Comparison of ENCODE assay signal across 1 cellular context in the genomic region with DNA sequence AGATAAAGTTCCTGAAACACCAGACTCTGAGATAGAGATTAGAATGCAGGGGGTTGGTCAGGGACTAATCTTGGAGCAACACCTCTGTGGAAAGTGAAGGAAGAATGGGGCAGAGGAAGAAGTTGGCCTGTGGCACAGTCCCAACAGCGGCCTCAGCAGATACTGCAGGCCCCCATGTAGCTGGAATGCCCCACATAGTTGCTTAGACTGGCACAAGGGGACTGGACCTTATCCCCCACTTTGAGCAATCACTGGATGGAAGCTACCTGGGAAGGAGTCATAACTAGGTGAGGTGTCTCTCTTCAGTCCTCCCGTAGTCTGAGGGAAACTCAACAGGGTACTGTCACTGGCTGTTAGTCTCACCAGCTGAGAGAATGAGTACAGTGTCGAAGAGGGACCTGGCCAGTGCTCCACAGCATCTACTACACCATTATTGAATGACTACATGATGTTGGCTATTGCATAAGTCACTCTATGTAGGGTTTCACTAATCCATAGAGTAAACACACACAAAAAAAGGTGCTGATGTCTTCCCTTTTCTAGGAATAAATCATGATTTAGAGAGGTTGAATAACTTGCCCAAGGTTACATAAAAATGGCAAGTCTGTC.
TF ChIP-seq lines count a peak whose summit lies in the region.

No MANE protein-coding gene starts in this region.

TF ChIP-seq in HepG2, 621 proteins besides CTCF, POLR2A, EP300 and RAD21 (continued from another document and continues in another):
- TF ChIP-seq, protein P1, sequence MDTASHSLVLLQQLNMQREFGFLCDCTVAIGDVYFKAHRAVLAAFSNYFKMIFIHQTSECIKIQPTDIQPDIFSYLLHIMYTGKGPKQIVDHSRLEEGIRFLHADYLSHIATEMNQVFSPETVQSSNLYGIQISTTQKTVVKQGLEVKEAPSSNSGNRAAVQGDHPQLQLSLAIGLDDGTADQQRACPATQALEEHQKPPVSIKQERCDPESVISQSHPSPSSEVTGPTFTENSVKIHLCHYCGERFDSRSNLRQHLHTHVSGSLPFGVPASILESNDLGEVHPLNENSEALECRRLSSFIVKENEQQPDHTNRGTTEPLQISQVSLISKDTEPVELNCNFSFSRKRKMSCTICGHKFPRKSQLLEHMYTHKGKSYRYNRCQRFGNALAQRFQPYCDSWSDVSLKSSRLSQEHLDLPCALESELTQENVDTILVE (CRISPR knock-in tag; IDR thresholded peaks at IDR 0.05) = peak; percentile 81
- TF ChIP-seq ZNF749 (CRISPR knock-in tag; IDR thresholded peaks at IDR 0.05; ENCODE audit: borderline replicate concordance) (no peak; the same call in 1 of the 2 replicates), EHMT2 (IDR thresholded peaks at IDR 0.05; ENCODE audit: borderline replicate concordance, low read depth, low read length) (no peak; the same call in 1 of the 2 replicates), ZNF430 (CRISPR knock-in tag; IDR thresholded peaks at IDR 0.05) (no peak), ZNF121 (CRISPR knock-in tag; IDR thresholded peaks at IDR 0.05) (no peak), IRF2 (CRISPR knock-in tag; IDR thresholded peaks at IDR 0.05) (peak; percentile 68; the same call in 1 of the 2 replicates), U2AF1 (optimal IDR thresholded peaks at IDR 0.05; ENCODE audit: low read depth, low read length) (no peak), KMT2B (CRISPR knock-in tag; IDR thresholded peaks at IDR 0.05) (0 out of 2 replicates have a peak, but pooled peaks have one; percentile 40), JARID2 (CRISPR knock-in tag; IDR thresholded peaks at IDR 0.05; ENCODE audit: insufficient replicate concordance) (no peak), MEF2D (CRISPR knock-in tag; IDR thresholded peaks at IDR 0.05) (no peak), DMAP1 (CRISPR knock-in tag; IDR thresholded peaks at IDR 0.05) (no peak), ZNF343 (CRISPR knock-in tag; IDR thresholded peaks at IDR 0.05) (no peak), ZNF101 (CRISPR knock-in tag; IDR thresholded peaks at IDR 0.05; ENCODE audit: borderline replicate concordance, low read depth) (no peak), HMGXB4 (CRISPR knock-in tag; IDR thresholded peaks at IDR 0.05; ENCODE audit: borderline replicate concordance in 1 of 2, low read depth in 1 of 2) (peak in 1 of 2 experiments; percentile 29; a peak in 1 of 4 replicates), ZMAT5 (CRISPR knock-in tag; IDR thresholded peaks at IDR 0.05; ENCODE audit: borderline replicate concordance, low read depth) (no peak), TSC22D2 (CRISPR knock-in tag; IDR thresholded peaks at IDR 0.05; ENCODE audit: borderline replicate concordance) (no peak), SUZ12 (IDR thresholded peaks at IDR 0.05; ENCODE audit: low read depth, low read length) (no peak), ZSCAN12 (CRISPR knock-in tag; IDR thresholded peaks at IDR 0.05) (no peak), NFYB (CRISPR knock-in tag; IDR thresholded peaks at IDR 0.05) (no peak), MAF1 (CRISPR knock-in tag; IDR thresholded peaks at IDR 0.05; ENCODE audit: borderline replicate concordance) (no peak), ATRX (CRISPR knock-in tag; IDR thresholded peaks at IDR 0.05; ENCODE audit: borderline replicate concordance) (no peak), SNRNP70 (IDR thresholded peaks at IDR 0.05; ENCODE audit: low read depth, low read length) (no peak), PHF5A (CRISPR knock-in tag; IDR thresholded peaks at IDR 0.05; ENCODE audit: low read depth, unreplicated experiment) (no peak), NFKB2 (CRISPR knock-in tag; IDR thresholded peaks at IDR 0.05; ENCODE audit: borderline replicate concordance) (no peak), ZNF484 (CRISPR knock-in tag; IDR thresholded peaks at IDR 0.05; ENCODE audit: borderline replicate concordance, low read depth) (no peak), SETDB1 (CRISPR knock-in tag; IDR thresholded peaks at IDR 0.05; ENCODE audit: borderline replicate concordance) (no peak), SAP130 (CRISPR knock-in tag; IDR thresholded peaks at IDR 0.05; ENCODE audit: low read depth) (peak; percentile 65), CC2D1A (CRISPR knock-in tag; IDR thresholded peaks at IDR 0.05) (no peak), NCOA2 (CRISPR knock-in tag; IDR thresholded peaks at IDR 0.05) (peak; percentile 82), TARDBP (CRISPR knock-in tag; IDR thresholded peaks at IDR 0.05) (peak; percentile 59; the same call in 1 of the 2 replicates), ZBTB7B (CRISPR knock-in tag; IDR thresholded peaks at IDR 0.05) (0 out of 2 replicates have a peak, but pooled peaks have one; percentile 32), MED8 (CRISPR knock-in tag; IDR thresholded peaks at IDR 0.05; ENCODE audit: insufficient replicate concordance) (no peak), ZNF792 (CRISPR knock-in tag; IDR thresholded peaks at IDR 0.05) (no peak), ZNF256 (CRISPR knock-in tag; conservative IDR thresholded peaks at IDR 0.05) (no peak), POGZ (CRISPR knock-in tag; IDR thresholded peaks at IDR 0.05) (peak; percentile 90), ZSCAN30 (CRISPR knock-in tag; IDR thresholded peaks at IDR 0.05) (no peak), ZBTB7A (CRISPR knock-in tag; IDR thresholded peaks at IDR 0.05) (no peak), ZNF616 (CRISPR knock-in tag; IDR thresholded peaks at IDR 0.05; ENCODE audit: low read depth) (no peak), ZNF780A (CRISPR knock-in tag; IDR thresholded peaks at IDR 0.05) (no peak), PRMT3 (CRISPR knock-in tag; IDR thresholded peaks at IDR 0.05; ENCODE audit: borderline replicate concordance, low read depth) (0 out of 2 replicates have a peak, but pooled peaks have one; percentile 25), ISL2 (CRISPR knock-in tag; IDR thresholded peaks at IDR 0.05) (peak; percentile 75; the same call in 1 of the 2 replicates), HOXA9 (CRISPR knock-in tag; IDR thresholded peaks at IDR 0.05; ENCODE audit: borderline replicate concordance) (no peak)
- TF ChIP-seq, protein P2, sequence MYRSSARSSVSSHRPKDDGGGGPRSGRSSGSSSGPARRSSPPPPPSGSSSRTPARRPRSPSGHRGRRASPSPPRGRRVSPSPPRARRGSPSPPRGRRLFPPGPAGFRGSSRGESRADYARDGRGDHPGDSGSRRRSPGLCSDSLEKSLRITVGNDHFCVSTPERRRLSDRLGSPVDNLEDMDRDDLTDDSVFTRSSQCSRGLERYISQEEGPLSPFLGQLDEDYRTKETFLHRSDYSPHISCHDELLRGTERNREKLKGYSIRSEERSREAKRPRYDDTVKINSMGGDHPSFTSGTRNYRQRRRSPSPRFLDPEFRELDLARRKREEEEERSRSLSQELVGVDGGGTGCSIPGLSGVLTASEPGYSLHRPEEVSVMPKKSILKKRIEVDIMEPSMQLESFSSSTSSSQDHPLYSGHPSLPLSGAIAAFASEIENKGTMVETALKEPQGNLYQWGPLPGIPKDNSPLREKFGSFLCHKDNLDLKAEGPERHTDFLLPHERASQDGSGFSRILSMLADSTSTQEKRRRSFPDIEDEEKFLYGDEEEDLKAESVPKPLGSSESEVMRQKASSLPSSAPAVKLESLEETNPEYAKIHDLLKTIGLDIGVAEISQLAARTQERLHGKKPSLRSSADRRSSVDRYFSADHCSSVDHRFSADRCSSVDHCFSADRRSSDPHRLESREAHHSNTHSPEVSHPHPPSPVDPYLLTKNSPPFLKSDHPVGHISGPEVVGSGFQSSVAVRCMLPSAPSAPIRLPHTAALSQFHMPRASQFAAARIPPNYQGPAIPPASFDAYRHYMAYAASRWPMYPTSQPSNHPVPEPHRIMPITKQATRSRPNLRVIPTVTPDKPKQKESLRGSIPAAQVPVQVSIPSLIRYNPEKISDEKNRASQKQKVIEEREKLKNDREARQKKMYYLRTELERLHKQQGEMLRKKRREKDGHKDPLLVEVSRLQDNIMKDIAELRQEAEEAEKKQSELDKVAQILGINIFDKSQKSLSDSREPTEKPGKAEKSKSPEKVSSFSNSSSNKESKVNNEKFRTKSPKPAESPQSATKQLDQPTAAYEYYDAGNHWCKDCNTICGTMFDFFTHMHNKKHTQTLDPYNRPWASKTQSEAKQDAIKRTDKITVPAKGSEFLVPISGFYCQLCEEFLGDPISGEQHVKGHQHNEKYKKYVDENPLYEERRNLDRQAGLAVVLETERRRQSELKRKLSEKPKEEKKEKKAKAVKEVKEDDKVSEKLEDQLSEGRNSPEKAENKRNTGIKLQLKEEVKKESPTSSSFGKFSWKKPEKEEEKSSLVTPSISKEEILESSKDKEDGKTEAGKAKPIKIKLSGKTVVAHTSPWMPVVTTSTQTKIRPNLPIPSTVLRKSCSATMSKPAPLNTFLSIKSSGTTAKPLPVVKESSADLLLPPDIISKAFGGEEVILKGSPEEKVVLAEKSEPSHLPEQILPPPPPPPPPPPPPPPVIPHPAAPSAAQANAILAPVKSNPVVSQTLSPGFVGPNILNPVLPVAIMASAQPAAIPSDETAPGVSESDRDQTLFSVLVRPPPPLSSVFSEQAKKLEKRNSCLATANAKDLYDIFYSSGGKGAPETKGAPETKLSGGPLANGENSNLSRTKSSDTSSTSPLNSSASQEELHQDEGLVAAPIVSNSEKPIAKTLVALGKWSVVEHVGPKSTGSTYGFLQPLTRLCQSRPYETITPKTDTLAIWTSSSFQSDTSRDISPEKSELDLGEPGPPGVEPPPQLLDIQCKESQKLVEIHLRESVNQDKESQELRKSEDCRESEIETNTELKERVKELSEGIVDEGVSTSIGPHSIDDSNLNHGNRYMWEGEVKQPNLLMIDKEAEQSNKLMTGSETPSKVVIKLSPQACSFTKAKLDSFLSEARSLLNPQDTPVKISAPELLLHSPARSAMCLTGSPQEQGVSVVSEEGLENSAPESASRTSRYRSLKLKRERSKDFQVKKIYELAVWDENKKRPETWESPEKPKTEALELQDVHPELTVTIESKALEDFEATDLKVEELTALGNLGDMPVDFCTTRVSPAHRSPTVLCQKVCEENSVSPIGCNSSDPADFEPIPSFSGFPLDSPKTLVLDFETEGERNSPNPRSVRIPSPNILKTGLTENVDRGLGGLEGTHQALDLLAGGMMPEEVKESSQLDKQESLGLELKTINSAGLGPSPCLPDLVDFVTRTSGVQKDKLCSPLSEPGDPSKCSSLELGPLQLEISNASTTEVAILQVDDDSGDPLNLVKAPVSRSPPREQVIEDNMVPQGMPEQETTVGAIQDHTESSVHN (CRISPR knock-in tag; IDR thresholded peaks at IDR 0.05) = no peak
- TF ChIP-seq, protein P3, sequence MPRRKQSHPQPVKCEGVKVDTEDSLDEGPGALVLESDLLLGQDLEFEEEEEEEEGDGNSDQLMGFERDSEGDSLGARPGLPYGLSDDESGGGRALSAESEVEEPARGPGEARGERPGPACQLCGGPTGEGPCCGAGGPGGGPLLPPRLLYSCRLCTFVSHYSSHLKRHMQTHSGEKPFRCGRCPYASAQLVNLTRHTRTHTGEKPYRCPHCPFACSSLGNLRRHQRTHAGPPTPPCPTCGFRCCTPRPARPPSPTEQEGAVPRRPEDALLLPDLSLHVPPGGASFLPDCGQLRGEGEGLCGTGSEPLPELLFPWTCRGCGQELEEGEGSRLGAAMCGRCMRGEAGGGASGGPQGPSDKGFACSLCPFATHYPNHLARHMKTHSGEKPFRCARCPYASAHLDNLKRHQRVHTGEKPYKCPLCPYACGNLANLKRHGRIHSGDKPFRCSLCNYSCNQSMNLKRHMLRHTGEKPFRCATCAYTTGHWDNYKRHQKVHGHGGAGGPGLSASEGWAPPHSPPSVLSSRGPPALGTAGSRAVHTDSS (CRISPR knock-in tag; conservative IDR thresholded peaks at IDR 0.05) = no peak
- TF ChIP-seq, protein P4, sequence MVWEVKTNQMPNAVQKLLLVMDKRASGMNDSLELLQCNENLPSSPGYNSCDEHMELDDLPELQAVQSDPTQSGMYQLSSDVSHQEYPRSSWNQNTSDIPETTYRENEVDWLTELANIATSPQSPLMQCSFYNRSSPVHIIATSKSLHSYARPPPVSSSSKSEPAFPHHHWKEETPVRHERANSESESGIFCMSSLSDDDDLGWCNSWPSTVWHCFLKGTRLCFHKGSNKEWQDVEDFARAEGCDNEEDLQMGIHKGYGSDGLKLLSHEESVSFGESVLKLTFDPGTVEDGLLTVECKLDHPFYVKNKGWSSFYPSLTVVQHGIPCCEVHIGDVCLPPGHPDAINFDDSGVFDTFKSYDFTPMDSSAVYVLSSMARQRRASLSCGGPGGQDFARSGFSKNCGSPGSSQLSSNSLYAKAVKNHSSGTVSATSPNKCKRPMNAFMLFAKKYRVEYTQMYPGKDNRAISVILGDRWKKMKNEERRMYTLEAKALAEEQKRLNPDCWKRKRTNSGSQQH (CRISPR knock-in tag; IDR thresholded peaks at IDR 0.05; ENCODE audit: low read depth) = peak; percentile 69; the same call in 1 of the 2 replicates
- TF ChIP-seq, protein P5, sequence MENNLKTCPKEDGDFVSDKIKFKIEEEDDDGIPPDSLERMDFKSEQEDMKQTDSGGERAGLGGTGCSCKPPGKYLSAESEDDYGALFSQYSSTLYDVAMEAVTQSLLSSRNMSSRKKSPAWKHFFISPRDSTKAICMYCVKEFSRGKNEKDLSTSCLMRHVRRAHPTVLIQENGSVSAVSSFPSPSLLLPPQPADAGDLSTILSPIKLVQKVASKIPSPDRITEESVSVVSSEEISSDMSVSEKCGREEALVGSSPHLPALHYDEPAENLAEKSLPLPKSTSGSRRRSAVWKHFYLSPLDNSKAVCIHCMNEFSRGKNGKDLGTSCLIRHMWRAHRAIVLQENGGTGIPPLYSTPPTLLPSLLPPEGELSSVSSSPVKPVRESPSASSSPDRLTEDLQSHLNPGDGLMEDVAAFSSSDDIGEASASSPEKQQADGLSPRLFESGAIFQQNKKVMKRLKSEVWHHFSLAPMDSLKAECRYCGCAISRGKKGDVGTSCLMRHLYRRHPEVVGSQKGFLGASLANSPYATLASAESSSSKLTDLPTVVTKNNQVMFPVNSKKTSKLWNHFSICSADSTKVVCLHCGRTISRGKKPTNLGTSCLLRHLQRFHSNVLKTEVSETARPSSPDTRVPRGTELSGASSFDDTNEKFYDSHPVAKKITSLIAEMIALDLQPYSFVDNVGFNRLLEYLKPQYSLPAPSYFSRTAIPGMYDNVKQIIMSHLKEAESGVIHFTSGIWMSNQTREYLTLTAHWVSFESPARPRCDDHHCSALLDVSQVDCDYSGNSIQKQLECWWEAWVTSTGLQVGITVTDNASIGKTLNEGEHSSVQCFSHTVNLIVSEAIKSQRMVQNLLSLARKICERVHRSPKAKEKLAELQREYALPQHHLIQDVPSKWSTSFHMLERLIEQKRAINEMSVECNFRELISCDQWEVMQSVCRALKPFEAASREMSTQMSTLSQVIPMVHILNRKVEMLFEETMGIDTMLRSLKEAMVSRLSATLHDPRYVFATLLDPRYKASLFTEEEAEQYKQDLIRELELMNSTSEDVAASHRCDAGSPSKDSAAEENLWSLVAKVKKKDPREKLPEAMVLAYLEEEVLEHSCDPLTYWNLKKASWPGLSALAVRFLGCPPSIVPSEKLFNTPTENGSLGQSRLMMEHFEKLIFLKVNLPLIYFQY (CRISPR knock-in tag; IDR thresholded peaks at IDR 0.05; ENCODE audit: borderline replicate concordance) = no peak
